Comparison of ENCODE assay signal across 14 cellular contexts in the genomic region with DNA sequence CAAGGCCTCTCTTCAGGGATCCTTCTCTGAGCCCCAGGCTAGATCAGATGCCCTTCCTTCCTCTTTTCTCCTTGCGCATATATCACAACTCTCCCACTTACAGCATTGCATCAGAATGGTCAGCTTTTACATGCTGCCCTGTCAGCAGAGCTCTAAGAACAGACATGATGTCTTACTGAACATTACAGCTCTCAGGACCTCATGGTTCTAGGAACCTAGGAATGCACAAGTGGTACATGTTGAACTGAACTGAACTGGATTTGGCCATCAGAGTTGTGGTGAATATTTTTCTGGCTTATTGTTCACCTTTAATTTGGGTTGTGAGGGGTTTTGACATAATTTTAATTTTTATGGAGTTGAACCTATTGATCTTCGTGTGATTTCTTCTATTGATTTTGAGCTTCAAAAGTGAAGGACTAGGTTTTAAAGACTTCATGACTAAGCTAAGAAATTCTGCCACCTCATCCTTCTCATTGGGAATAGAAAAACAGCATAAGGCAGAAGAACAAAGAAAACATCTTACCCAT. TPM values are rescaled to one million over a fixed set of nuclear protein-coding genes. Genes with fewer than 3 reads are reported as not detected.
DNase-seq lines count a peak whose midpoint lies in the region; ATAC-seq and TF ChIP-seq lines count a peak whose summit lies in the region.
"Had no signal": no experiment of that assay in that cellular context is flagged by ENCODE, and none has a peak within 500 bp of the region (broad histone marks: within the 10 kb centered on the region; RNA-seq: fewer than 3 reads in every experiment).

No MANE protein-coding gene starts in this region.

- H3K36me3 ChIP-seq in effector memory CD4-positive, alpha-beta T cell (ENCODE audit: control insufficient read depth, insufficient read depth, low read length) = no peaks in the 10 kb centered on the region
- H3K36me3 ChIP-seq: adrenal gland had no signal

- H3K27me3 ChIP-seq in effector memory CD4-positive, alpha-beta T cell (replicated peaks; ENCODE audit: control insufficient read depth, insufficient read depth, low read length, poor library complexity, severe bottlenecking) = no peaks in the 10 kb centered on the region
- H3K27me3 ChIP-seq: adrenal gland had no signal

- H3K36me3 Mint-ChIP-seq in activated CD4-positive, alpha-beta T cell treated with anti-CD3 and anti-CD28 coated beads, Interleukin-2, amount 10 ng/mL, durations not matched to agents 7 days and 5 days (ENCODE audit: low read depth) = peaks cover 39% of the 10 kb centered on the region

- POLR2A ChIA-PET in activated CD4-positive, alpha-beta T cell treated with anti-CD3 and anti-CD28 coated beads, Interleukin-2, amount 10 ng/mL, durations not matched to agents 7 days and 5 days (lab: Charles Lee) = no interaction called here

- H3K4me3 Mint-ChIP-seq in activated CD4-positive, alpha-beta T cell treated with anti-CD3 and anti-CD28 coated beads, Interleukin-2, amount 10 ng/mL, durations not matched to agents 7 days and 5 days = peak overlapping the region; percentile 36
- H3K4me3 Mint-ChIP-seq: endodermal cell, H9 had no signal

- H3K4me1 Mint-ChIP-seq in activated CD4-positive, alpha-beta T cell treated with anti-CD3 and anti-CD28 coated beads, Interleukin-2, amount 10 ng/mL, durations not matched to agents 7 days and 5 days = peaks cover 62% of the 10 kb centered on the region

- peaks cover 21% of the 10 kb centered on the region for H3K9me3 Mint-ChIP-seq in activated CD4-positive, alpha-beta T cell treated with anti-CD3 and anti-CD28 coated beads, Interleukin-2, amount 10 ng/mL, durations not matched to agents 7 days and 5 days
- H3K9me3 Mint-ChIP-seq: endodermal cell, H9 had no signal

- no peaks in the 10 kb centered on the region for H3K27me3 Mint-ChIP-seq in activated CD4-positive, alpha-beta T cell treated with anti-CD3 and anti-CD28 coated beads, Interleukin-2, amount 10 ng/mL, durations not matched to agents 7 days and 5 days

- no peak overlapping the region for H3K4me3 ChIP-seq in effector memory CD4-positive, alpha-beta T cell (ENCODE audit: insufficient read depth, low read depth, low read length, poor library complexity, severe bottlenecking)
- H3K4me3 ChIP-seq: adrenal gland had no signal

- intact Hi-C loops in sciatic nerve (cut with DNase I) = no loop called here

- ATAC-seq in sciatic nerve = peak; percentile 79
- ATAC-seq in GM21717 (IDR thresholded peaks at IDR 0.05; ENCODE audit: unreplicated experiment) = no peak

- H3K27ac ChIP-seq in effector memory CD4-positive, alpha-beta T cell (ENCODE audit: insufficient read depth, low read length, poor library complexity, severe bottlenecking) = peak overlapping the region; percentile 34
- H3K27ac ChIP-seq: adrenal gland had no signal

- H3K9me3 ChIP-seq in effector memory CD4-positive, alpha-beta T cell (ENCODE audit: control insufficient read depth, low read length) = no peaks in the 10 kb centered on the region
- H3K9me3 ChIP-seq: adrenal gland had no signal

- H3K27ac Mint-ChIP-seq in activated CD4-positive, alpha-beta T cell treated with anti-CD3 and anti-CD28 coated beads, Interleukin-2, amount 10 ng/mL, durations not matched to agents 7 days and 5 days = peak overlapping the region; percentile 99
- H3K27ac Mint-ChIP-seq: endodermal cell had no signal

- CTCF ChIA-PET in activated CD4-positive, alpha-beta T cell treated with anti-CD3 and anti-CD28 coated beads, Interleukin-2, amount 10 ng/mL, durations not matched to agents 7 days and 5 days (lab: Charles Lee) = interaction anchor here (0.9 to 1.3 kb wide), 5 partner anchors 9 to 38 kb away, joined by 3 to 4 read pairs (median 3); partner anchors contain the start of gene SPON1

- DNase-seq in activated CD4-positive, alpha-beta T cell treated with anti-CD3 and anti-CD28 coated beads, Interleukin-2, amount 10 ng/mL, durations not matched to agents 7 days and 5 days = no peak
- no peak for DNase-seq in activated CD4-positive, alpha-beta T cell treated with anti-CD3 and anti-CD28 coated beads, Interleukin-2, amount 50 U/mL, for 4 hours
- no peak for DNase-seq in effector memory CD4-positive, alpha-beta T cell
- DNase-seq in sciatic nerve (ENCODE audit: low spot score) (no peak), DMS79 treated with DMSO at 0.1 percent for 48 hours (lab: John Stamatoyannopoulos, UW) (no peak), DMS153 (lab: John Stamatoyannopoulos, UW) (no peak)
- DNase-seq: endodermal cell; H9; NCI-H1417 treated with DMSO at 0.1 percent for 48 hours; NK-92 treated with Interleukin-12 subunit alpha and Interleukin-12 subunit beta, amount 100 ng/mL, for 24 hours; stimulated activated CD4-positive, alpha-beta T cell treated with anti-CD3 and anti-CD28 coated beads, Interleukin-15, amount 100 ng/mL, for 24 hours had no signal

- peaks cover 43% of the 10 kb centered on the region for H3K4me1 ChIP-seq in effector memory CD4-positive, alpha-beta T cell (ENCODE audit: control insufficient read depth, insufficient read depth, low read length, poor library complexity, severe bottlenecking)

TF ChIP-seq in PFSK-1, 5 proteins besides CTCF, POLR2A, EP300 and RAD21:
- TF ChIP-seq FOXP2 (optimal IDR thresholded peaks at IDR 0.05; ENCODE audit: borderline replicate concordance, extremely low read depth, extremely low read length, insufficient read depth) (no peak), POLR2AphosphoS5 (IDR thresholded peaks at IDR 0.05; ENCODE audit: low read depth, low read length) (no peak), SIN3A (IDR thresholded peaks at IDR 0.05; ENCODE audit: borderline replicate concordance, insufficient read depth, low read length) (peak; percentile 37; the same call in 1 of the 2 replicates)
TF ChIP-seq in PFSK-1: peak in this region for 1.

RNA-seq across cellular contexts. Expression of gene SPON1, which starts 37.7 kb away (rescaled TPM):
- 1 to 10 TPM; 1.4 to 1.6 TPM for total RNA-seq in activated CD4-positive, alpha-beta T cell treated with anti-CD3 and anti-CD28 coated beads, Interleukin-2, amount 10 ng/mL, durations not matched to agents 7 days and 5 days
- 1.4 TPM for polyA plus RNA-seq in PFSK-1 (2012; ENCODE audit: insufficient read length, low read depth)
- 3.2 TPM for total RNA-seq in sciatic nerve
